Comparison of ENCODE assay signal across 8 cellular contexts in the genomic region with DNA sequence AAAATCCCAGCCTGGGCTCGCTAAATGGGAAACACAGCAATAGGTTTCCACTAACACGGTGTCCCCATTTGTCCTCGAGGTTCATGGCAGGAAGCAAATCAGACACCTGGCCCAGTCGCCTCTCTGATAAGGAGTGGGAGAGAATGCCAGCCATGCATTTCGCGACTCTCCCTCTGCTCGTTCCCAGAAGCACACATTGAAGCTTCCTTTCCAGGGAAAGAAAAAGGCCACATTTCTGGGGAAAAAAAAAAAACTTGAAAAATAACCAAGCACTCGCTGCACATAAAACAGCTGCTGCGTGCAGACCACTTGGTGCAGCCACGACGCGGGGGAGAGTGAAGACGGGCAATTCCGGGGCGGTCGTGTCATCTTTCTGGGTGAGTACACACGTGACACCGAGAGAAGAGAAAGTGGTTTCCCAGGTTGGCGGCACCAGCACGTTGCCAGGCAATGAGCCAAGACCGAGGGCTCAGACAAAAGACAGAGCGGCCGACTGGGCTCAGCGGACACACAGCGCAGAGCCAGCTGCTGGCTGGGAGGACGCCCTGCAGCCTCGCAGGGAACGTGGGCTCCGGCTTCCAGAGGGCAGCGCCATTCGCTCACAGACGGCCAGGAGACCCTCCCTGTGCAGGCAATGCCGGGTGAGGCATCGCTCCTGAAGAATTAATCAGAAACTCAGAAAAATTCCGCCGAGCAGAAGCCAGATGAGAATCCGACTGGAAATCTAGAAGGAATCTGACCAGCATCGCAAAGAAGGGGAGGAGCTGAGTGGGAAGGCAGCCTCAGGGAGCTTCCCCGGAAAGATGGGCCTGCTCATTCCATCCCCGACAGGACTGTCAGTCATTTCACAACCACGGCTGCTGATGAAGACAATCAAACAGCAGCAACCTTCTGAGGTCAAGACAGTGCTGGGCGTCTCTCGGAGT.
DNase-seq lines count a peak whose midpoint lies in the region; ATAC-seq and TF ChIP-seq lines count a peak whose summit lies in the region.

No MANE protein-coding gene starts in this region.

- ATAC-seq in CD4-positive, CD25-positive, alpha-beta regulatory T cell (ENCODE audit: low read depth in 2 of 2), result peak in 1 of 2 donors; percentile 37
- ATAC-seq in esophagus mucosa (peak; percentile 36), HG03280 (IDR thresholded peaks at IDR 0.05; ENCODE audit: unreplicated experiment) (no peak)

- TF ChIP-seq POLR2A in uterus (IDR thresholded peaks at IDR 0.05), result no peak

- no peaks in the 10 kb centered on the region for H3K36me3 ChIP-seq in CD4-positive, CD25-positive, alpha-beta regulatory T cell (ENCODE audit: control insufficient read depth, insufficient read depth, low read length)
- H3K36me3 ChIP-seq in uterus, result no peaks in the 10 kb centered on the region

- H3K27ac Mint-ChIP-seq in CD4-positive, CD25-positive, alpha-beta regulatory T cell, result peak overlapping the region in 1 of 3 donors; percentile 18
- H3K27ac Mint-ChIP-seq in T-helper 2 cell treated with Interferon-gamma antibody and Interleukin-4, amounts not matched to agents 5 μg/mL and 100 μg/mL, for 36 hours, result no peak overlapping the region
- H3K27ac Mint-ChIP-seq in nephron progenitor cell, result peak overlapping the region; percentile 76

- H3K27ac ChIP-seq in CD4-positive, CD25-positive, alpha-beta regulatory T cell (ENCODE audit: insufficient read depth, low read length, poor library complexity, severe bottlenecking), result no peak overlapping the region
- peak overlapping the region in 1 of 2 donors; percentile 41 for H3K27ac ChIP-seq in uterus

- peaks cover 8% of the 10 kb centered on the region for H3K27me3 ChIP-seq in CD4-positive, CD25-positive, alpha-beta regulatory T cell (ENCODE audit: control insufficient read depth, insufficient read depth, low read length)
- no peaks in the 10 kb centered on the region for H3K27me3 ChIP-seq in uterus

- H3K4me3 ChIP-seq in CD4-positive, CD25-positive, alpha-beta regulatory T cell (ENCODE audit: low read depth, low read length), result no peak overlapping the region
- peak overlapping the region; percentile 15 to 40 for H3K4me3 ChIP-seq in uterus

- intact Hi-C loops in uterus (cut with DNase I; ENCODE audit: low total_unique reads), result no loop called here

- TF ChIP-seq CTCF in nephron progenitor cell (IDR thresholded peaks at IDR 0.05) (no peak), uterus (IDR thresholded peaks at IDR 0.05) (peak in 3 of 4 experiments; percentile 7 to 36 (median 15))

- H3K4me1 ChIP-seq in CD4-positive, CD25-positive, alpha-beta regulatory T cell (ENCODE audit: control insufficient read depth, insufficient read depth, low read length, poor library complexity, severe bottlenecking), result no peaks in the 10 kb centered on the region
- no peaks in the 10 kb centered on the region for H3K4me1 ChIP-seq in uterus

- H3K36me3 Mint-ChIP-seq in CD4-positive, CD25-positive, alpha-beta regulatory T cell, result no peaks in the 10 kb centered on the region
- no peaks in the 10 kb centered on the region for H3K36me3 Mint-ChIP-seq in T-helper 2 cell treated with Interferon-gamma antibody and Interleukin-4, amounts not matched to agents 5 μg/mL and 100 μg/mL, for 36 hours (ENCODE audit: low read depth)
- no peaks in the 10 kb centered on the region for H3K36me3 Mint-ChIP-seq in nephron progenitor cell (ENCODE audit: low read depth)

- peaks cover 0 to 1% (median 0%) of the 10 kb centered on the region in 7 donors for H3K9me3 Mint-ChIP-seq in CD4-positive, CD25-positive, alpha-beta regulatory T cell
- no peaks in the 10 kb centered on the region for H3K9me3 Mint-ChIP-seq in T-helper 2 cell treated with Interferon-gamma antibody and Interleukin-4, amounts not matched to agents 5 μg/mL and 100 μg/mL, for 36 hours
- H3K9me3 Mint-ChIP-seq in nephron progenitor cell, result no peaks in the 10 kb centered on the region

- H3K4me3 Mint-ChIP-seq in CD4-positive, CD25-positive, alpha-beta regulatory T cell, result peak overlapping the region in 3 of 4 donors; percentile 8 to 69 (median 12)
- H3K4me3 Mint-ChIP-seq in T-helper 2 cell treated with Interferon-gamma antibody and Interleukin-4, amounts not matched to agents 5 μg/mL and 100 μg/mL, for 36 hours, result peak overlapping the region; percentile 59
- peak overlapping the region; percentile 28 for H3K4me3 Mint-ChIP-seq in nephron progenitor cell

- no peaks in the 10 kb centered on the region for H3K9me3 ChIP-seq in CD4-positive, CD25-positive, alpha-beta regulatory T cell (ENCODE audit: control insufficient read depth in 2 of 2, low read length in 2 of 2)
- no peaks in the 10 kb centered on the region for H3K9me3 ChIP-seq in uterus

- H3K27me3 Mint-ChIP-seq in CD4-positive, CD25-positive, alpha-beta regulatory T cell, result peaks cover 11% of the 10 kb centered on the region
- H3K27me3 Mint-ChIP-seq in T-helper 2 cell treated with Interferon-gamma antibody and Interleukin-4, amounts not matched to agents 5 μg/mL and 100 μg/mL, for 36 hours (ENCODE audit: low read depth), result peaks cover 28% of the 10 kb centered on the region
- peaks cover 15% of the 10 kb centered on the region for H3K27me3 Mint-ChIP-seq in nephron progenitor cell (ENCODE audit: low read depth, poor library complexity)

- peak in 1 of 3 donors; percentile 19 for DNase-seq in CD4-positive, CD25-positive, alpha-beta regulatory T cell
- peak; percentile 81 for DNase-seq in HT-29 (ENCODE audit: low spot score)
- peak; percentile 10 for DNase-seq in T-helper 2 cell treated with Interferon-gamma antibody and Interleukin-4, amounts not matched to agents 5 μg/mL and 100 μg/mL, for 36 hours (ENCODE audit: low spot score)
- DNase-seq in nephron progenitor cell, result peak; percentile 9
- peak; percentile 71 to 80 for DNase-seq in uterus
- no peak for DNase-seq in GM19240 (ENCODE audit: insufficient read length, low spot score)

- H3K4me1 Mint-ChIP-seq in CD4-positive, CD25-positive, alpha-beta regulatory T cell, result peaks cover 0 to 6% (median 0%) of the 10 kb centered on the region in 4 donors
- peaks cover 3% of the 10 kb centered on the region for H3K4me1 Mint-ChIP-seq in T-helper 2 cell treated with Interferon-gamma antibody and Interleukin-4, amounts not matched to agents 5 μg/mL and 100 μg/mL, for 36 hours (ENCODE audit: low read depth)
- H3K4me1 Mint-ChIP-seq in nephron progenitor cell, result peaks cover 7% of the 10 kb centered on the region
